14 cellular contexts compared by ENCODE assay signal in the genomic region with DNA sequence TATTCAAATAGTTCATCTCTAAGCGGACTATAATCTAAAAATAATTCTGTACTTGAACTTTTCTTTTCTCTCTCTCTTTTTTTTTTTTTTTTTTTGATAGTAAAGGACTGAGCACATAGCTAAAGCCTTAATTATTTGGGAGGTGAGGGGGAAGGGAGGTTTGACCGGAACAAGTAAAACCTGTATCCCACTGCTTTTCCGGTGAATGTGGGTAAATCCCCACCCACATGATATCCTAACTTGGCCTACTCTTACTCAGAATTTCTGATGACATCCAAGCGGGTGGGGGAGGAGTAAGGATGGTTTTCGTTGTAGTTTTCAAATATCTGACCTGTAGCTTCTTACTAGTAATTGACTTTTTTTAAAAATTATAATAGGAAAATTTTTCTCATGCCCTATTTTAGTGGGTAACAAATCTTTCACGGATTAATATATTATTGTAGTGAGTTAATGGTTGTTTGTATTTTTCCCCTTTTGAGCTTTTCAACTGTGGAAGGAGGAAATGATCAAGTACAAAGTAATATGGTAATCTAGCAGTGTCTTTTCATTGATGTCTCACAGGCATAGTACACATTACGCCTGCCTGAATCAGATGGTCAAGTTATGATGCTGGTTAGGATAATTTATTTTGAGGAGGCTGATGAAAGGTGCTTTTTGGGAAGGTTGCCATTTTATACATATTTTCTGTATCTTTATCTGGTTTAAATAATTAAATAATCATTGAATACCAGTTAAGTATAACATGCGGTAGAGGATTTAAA. TPM values are rescaled to one million over a fixed set of nuclear protein-coding genes. Genes with fewer than 3 reads are reported as not detected.
A peak's percentile ranks its signal among the peaks of the same experiment; 100 is the strongest.
DNase-seq lines count a peak whose midpoint lies in the region; ATAC-seq, FAIRE-seq and TF ChIP-seq lines count a peak whose summit lies in the region.
"Had no signal": no experiment of that assay in that cellular context is flagged by ENCODE, and none has a peak within 500 bp of the region (broad histone marks: within the 10 kb centered on the region; RNA-seq: fewer than 3 reads in every experiment).

No MANE protein-coding gene starts in this region.

- peaks cover 20% of the 10 kb centered on the region for H3K27me3 Mint-ChIP-seq in GM23338 (ENCODE audit: insufficient read depth, low read depth, poor library complexity)
- no peaks in the 10 kb centered on the region for H3K27me3 Mint-ChIP-seq in activated T-helper 2 cell treated with anti-CD3 and anti-CD28 coated beads, Interferon-gamma antibody, Interleukin-2, Interleukin-4, amounts not matched to agents 10 μg/mL and 5 μg/mL and 100 μg/mL, durations not matched to agents 14 hours and 24 hours and 36 hours (ENCODE audit: low read depth)

- H3K27me3 ChIP-seq in ACC112 (ENCODE audit: insufficient read depth, low read length) (no peaks in the 10 kb centered on the region), GM23338 (ENCODE audit: insufficient read depth) (peaks cover 13% of the 10 kb centered on the region), keratinocyte (ENCODE audit: control insufficient read depth, extremely low read depth, insufficient read depth, low read length) (no peaks in the 10 kb centered on the region)
- H3K27me3 ChIP-seq: heart left ventricle, pancreas had no signal

- H3K9me3 ChIP-seq in keratinocyte (ENCODE audit: control insufficient read depth, low read depth, low read length), result no peaks in the 10 kb centered on the region
- H3K9me3 ChIP-seq: heart left ventricle, lower lobe of right lung, pancreas had no signal

- H3K4me2 ChIP-seq in GM23338, result peak overlapping the region; percentile 43
- H3K4me2 ChIP-seq in keratinocyte (ENCODE audit: control insufficient read depth, extremely low read depth, insufficient read depth, low read depth, low read length), result peak overlapping the region; percentile 13

- H3K4me3 ChIP-seq in ACC112 (ENCODE audit: low read depth, low read length), result no peak overlapping the region
- H3K4me3 ChIP-seq in GM23338, result no peak overlapping the region
- H3K4me3 ChIP-seq in keratinocyte (ENCODE audit: control insufficient read depth in 2 of 3, extremely low read depth in 1 of 3, insufficient read depth in 2 of 3, low read depth in 1 of 3, low read length in 3 of 3), result no peak overlapping the region
- H3K4me3 ChIP-seq: heart left ventricle, lower lobe of right lung, pancreas had no signal

- H3K4me3 Mint-ChIP-seq in GM23338, result peak overlapping the region; percentile 45; the same call in 2 of the 3 replicates
- no peak overlapping the region for H3K4me3 Mint-ChIP-seq in activated T-helper 2 cell treated with anti-CD3 and anti-CD28 coated beads, Interferon-gamma antibody, Interleukin-2, Interleukin-4, amounts not matched to agents 10 μg/mL and 5 μg/mL and 100 μg/mL, durations not matched to agents 14 hours and 24 hours and 36 hours (ENCODE audit: low read depth)

- peaks cover 3% of the 10 kb centered on the region; the same call in 2 of the 3 replicates for H3K9me3 Mint-ChIP-seq in GM23338
- H3K9me3 Mint-ChIP-seq in activated T-helper 2 cell treated with anti-CD3 and anti-CD28 coated beads, Interferon-gamma antibody, Interleukin-2, Interleukin-4, amounts not matched to agents 10 μg/mL and 5 μg/mL and 100 μg/mL, durations not matched to agents 14 hours and 24 hours and 36 hours, result no peaks in the 10 kb centered on the region

- H2AFZ ChIP-seq in ACC112 (ENCODE audit: low read length, unreplicated experiment), result no peak overlapping the region
- no peak overlapping the region for H2AFZ ChIP-seq in GM23338
- no peak overlapping the region for H2AFZ ChIP-seq in keratinocyte (ENCODE audit: control insufficient read depth, low read length)

- H3K4me1 ChIP-seq in ACC112 (ENCODE audit: control insufficient read depth, insufficient read depth, low read length, unreplicated experiment) (peaks cover 12% of the 10 kb centered on the region), GM23338 (ENCODE audit: insufficient read depth) (peaks cover 24% of the 10 kb centered on the region), keratinocyte (ENCODE audit: control insufficient read depth, extremely low read depth, insufficient read depth, low read length) (peaks cover 16% of the 10 kb centered on the region)

- no peak for TF ChIP-seq CTCF in GM23338 (conservative IDR thresholded peaks at IDR 0.05; ENCODE audit: low read depth in 2 of 2)
- no peak for TF ChIP-seq CTCF in keratinocyte (optimal IDR thresholded peaks at IDR 0.05 in 1 of 3, IDR thresholded peaks at IDR 0.05 in 1 of 3, conservative IDR thresholded peaks at IDR 0.05 in 1 of 3; ENCODE audit: extremely low read depth in 1 of 3, insufficient read depth in 2 of 3, low read length in 3 of 3)

- no peak overlapping the region for H3K9ac ChIP-seq in keratinocyte (ENCODE audit: control insufficient read depth, extremely low read depth, insufficient read depth, low read length)

- dilution Hi-C loops in keratinocyte (cut with MboI; ENCODE audit: extremely low pct_ligation_motif_present, low sequenced_read_pairs), result no loop called here

- H3K36me3 Mint-ChIP-seq in GM23338 (ENCODE audit: low read depth), result no peaks in the 10 kb centered on the region
- peaks cover 22% of the 10 kb centered on the region for H3K36me3 Mint-ChIP-seq in activated T-helper 2 cell treated with anti-CD3 and anti-CD28 coated beads, Interferon-gamma antibody, Interleukin-2, Interleukin-4, amounts not matched to agents 10 μg/mL and 5 μg/mL and 100 μg/mL, durations not matched to agents 14 hours and 24 hours and 36 hours (ENCODE audit: low read depth)

- DNase-seq in GM23338 (ENCODE audit: low spot score) (peak; percentile 62), keratinocyte (ENCODE audit: low read depth, low spot score) (no peak), NCI-H1105 treated with DMSO at 0.1 percent for 48 hours (lab: John Stamatoyannopoulos, UW) (no peak), NCI-H2227 (lab: John Stamatoyannopoulos, UW; ENCODE audit: unreplicated experiment) (no peak), dermis blood vessel endothelial cell (no peak)
- DNase-seq in activated T-helper 2 cell treated with anti-CD3 and anti-CD28 coated beads, Interferon-gamma antibody, Interleukin-2, Interleukin-4, amounts not matched to agents 10 μg/mL and 5 μg/mL and 100 μg/mL, durations not matched to agents 14 hours and 24 hours and 36 hours (ENCODE audit: low spot score), result no peak
- DNase-seq: heart left ventricle, lower lobe of right lung, NCI-H2029 treated with DMSO at 0.1 percent for 48 hours, pancreas had no signal

- FAIRE-seq in keratinocyte (lab: Jason Lieb, UNC), result no peak
- FAIRE-seq: endometrium, pancreas had no signal

- no peak overlapping the region for H3K27ac Mint-ChIP-seq in GM23338
- H3K27ac Mint-ChIP-seq in activated T-helper 2 cell treated with anti-CD3 and anti-CD28 coated beads, Interferon-gamma antibody, Interleukin-2, Interleukin-4, amounts not matched to agents 10 μg/mL and 5 μg/mL and 100 μg/mL, durations not matched to agents 14 hours and 24 hours and 36 hours, result peak overlapping the region; percentile 82

- intact Hi-C loops in activated T-helper 2 cell treated with anti-CD3 and anti-CD28 coated beads, Interferon-gamma antibody, Interleukin-2, Interleukin-4, amounts not matched to agents 10 μg/mL and 5 μg/mL and 100 μg/mL, durations not matched to agents 14 hours and 24 hours and 36 hours (cut with micrococcal nuclease), result loop anchor here (2.0 to 10.0 kb wide), 4 partner anchors 35 to 319 kb away; a partner anchor contains a TSS

- H3K9me1 ChIP-seq in keratinocyte (ENCODE audit: control insufficient read depth, extremely low read depth, insufficient read depth, low read length), result no peaks in the 10 kb centered on the region

- H4K20me1 ChIP-seq in GM23338 (replicated peaks; ENCODE audit: insufficient read depth), result 0 out of 2 replicates have a peak, but pooled peaks cover under 1% of the 10 kb centered on the region
- peaks cover 17% of the 10 kb centered on the region for H4K20me1 ChIP-seq in keratinocyte (ENCODE audit: control insufficient read depth, extremely low read depth, insufficient read depth, low read length)

- ATAC-seq in GM23338 (no peak), GM18909 (IDR thresholded peaks at IDR 0.05; ENCODE audit: poor library complexity, unreplicated experiment) (no peak)
- ATAC-seq: heart left ventricle, lower lobe of right lung, pancreas had no signal

- no peaks in the 10 kb centered on the region; the same call in 1 of the 2 replicates for H3K36me3 ChIP-seq in ACC112 (ENCODE audit: insufficient read depth, low read length)
- no peaks in the 10 kb centered on the region for H3K36me3 ChIP-seq in GM23338 (ENCODE audit: insufficient read depth)
- peaks cover 7 to 17% of the 10 kb centered on the region in 2 experiments for H3K36me3 ChIP-seq in keratinocyte (ENCODE audit: control insufficient read depth in 2 of 2, extremely low read depth in 1 of 2, insufficient read depth in 2 of 2, low read length in 2 of 2)
- H3K36me3 ChIP-seq: heart left ventricle, lower lobe of right lung, pancreas had no signal

- H3K79me2 ChIP-seq in ACC112 (ENCODE audit: control insufficient read depth, insufficient read depth, low read length, unreplicated experiment) (peaks cover 28% of the 10 kb centered on the region), GM23338 (replicated peaks; ENCODE audit: insufficient read depth) (0 out of 2 replicates have a peak, but pooled peaks cover 6% of the 10 kb centered on the region), keratinocyte (ENCODE audit: control insufficient read depth, insufficient read depth, low read length) (peaks cover 28% of the 10 kb centered on the region)

- no peaks in the 10 kb centered on the region for H3K9me2 ChIP-seq in GM23338 (ENCODE audit: insufficient read depth)

- H3K4me1 Mint-ChIP-seq in GM23338, result peaks cover 44% of the 10 kb centered on the region
- peaks cover 35% of the 10 kb centered on the region for H3K4me1 Mint-ChIP-seq in activated T-helper 2 cell treated with anti-CD3 and anti-CD28 coated beads, Interferon-gamma antibody, Interleukin-2, Interleukin-4, amounts not matched to agents 10 μg/mL and 5 μg/mL and 100 μg/mL, durations not matched to agents 14 hours and 24 hours and 36 hours (ENCODE audit: low read depth)

- H3K27ac ChIP-seq in ACC112 (ENCODE audit: low read depth, low read length), result peak overlapping the region; percentile 67; the same call in 1 of the 2 replicates
- no peak overlapping the region for H3K27ac ChIP-seq in GM23338 (ENCODE audit: low read depth)
- H3K27ac ChIP-seq in keratinocyte (ENCODE audit: control insufficient read depth, insufficient read depth, low read length), result peak overlapping the region; percentile 23
- H3K27ac ChIP-seq: C4-2B, lower lobe of right lung had no signal

- H3F3A ChIP-seq in GM23338 (replicated peaks; ENCODE audit: low read depth), result no peaks in the 10 kb centered on the region

RNA-seq across cellular contexts. Expression of a gene that starts 2.2 kb away (rescaled TPM):
- total RNA-seq in GM23338 (2014; rRNA removed; shearing (Covaris generic)), result 17.7 and 32.6 TPM in 2 replicates
- polyA plus RNA-seq in GM23338 (2016; fragmentation: Nextera tagmentation; extraction: Ambion mirVana), result 5.8 and 7.4 TPM in 2 replicates
- total RNA-seq in activated T-helper 2 cell treated with anti-CD3 and anti-CD28 coated beads, Interferon-gamma antibody, Interleukin-2, Interleukin-4, amounts not matched to agents 10 μg/mL and 5 μg/mL and 100 μg/mL, durations not matched to agents 14 hours and 24 hours and 36 hours, result 124 and 135 TPM in 2 replicates
- polyA plus RNA-seq in keratinocyte, result 74.8 to 100 TPM (median 81.1 TPM) in 3 replicates
- polyA plus RNA-seq in keratinocyte (2011; ENCODE audit: low read depth), result 137 TPM
- 48.0 and 87.5 TPM in 2 replicates for polyA plus RNA-seq in keratinocyte (2011; cell fraction: cytosol; rRNA removed)
- 81.5 and 105 TPM in 2 replicates for polyA plus RNA-seq in keratinocyte (2011; cell fraction: nucleus; rRNA removed)
- polyA plus RNA-seq in keratinocyte (2012; ENCODE audit: low replicate concordance), result 65.7 and 69.5 TPM in 2 replicates
- 31.2 to 194 TPM (median 108 TPM) in 3 replicates for polyA minus RNA-seq in keratinocyte
- polyA minus RNA-seq in keratinocyte (2011; cell fraction: cytosol; rRNA and poly(A)+ RNA removed), result 103 TPM
- 182 and 311 TPM in 2 replicates for polyA minus RNA-seq in keratinocyte (2011; cell fraction: nucleus; rRNA and poly(A)+ RNA removed)
- 7.8 and 8.7 TPM in 2 replicates for total RNA-seq in dermis blood vessel endothelial cell
